23 cellular contexts compared by ENCODE assay signal in genomic region chr22:37924386-37925065, GRCh38. TPM values are rescaled to one million over a fixed set of nuclear protein-coding genes. Genes with fewer than 3 reads are reported as not detected.
"Had no signal": no experiment of that assay in that cellular context is flagged by ENCODE, and none has a peak within 500 bp of the region (broad histone marks: within the 10 kb centered on the region; RNA-seq: fewer than 3 reads in every experiment).

No MANE protein-coding gene starts in this region.

- H3K9me3 ChIP-seq: colonic mucosa, heart right ventricle, mucosa of descending colon, prostate gland, right lobe of liver, spleen had no signal

- ATAC-seq: heart right ventricle, left lobe of liver, natural killer cell, right lobe of liver, WTC11 had no signal

- H3K27ac ChIP-seq: cardiac muscle cell, colonic mucosa, prostate gland, right lobe of liver, spleen had no signal

- H3K27me3 ChIP-seq: cardiac muscle cell, colonic mucosa, heart right ventricle, right lobe of liver had no signal

- H3K4me1 ChIP-seq: colonic mucosa, right lobe of liver had no signal

- DNase-seq: activated CD4-positive, alpha-beta T cell treated with anti-CD3 and anti-CD28 coated beads for 48 hours; activated naive CD4-positive, alpha-beta T cell; colonic mucosa; foreskin melanocyte; heart right ventricle; islet precursor cell; mammary epithelial cell; mucosa of descending colon; natural killer cell; nucleus accumbens; right lobe of liver; spleen; stimulated activated CD4-positive, alpha-beta T cell treated with anti-CD3 and anti-CD28 coated beads, Interleukin-1b, Interleukin-23, amount 100 ng/mL, for 48 hours; stimulated activated naive CD4-positive, alpha-beta T cell had no signal

- H3K4me3 Mint-ChIP-seq: activated T-helper 1 cell treated with anti-CD3 and anti-CD28 coated beads, Interleukin-12 subunit alpha, Interleukin-12 subunit beta, Interleukin-2, Interleukin-4 antibody, amounts not matched to agents 30 ng/mL and 10 ng/mL and 1 ng/mL, durations not matched to agents 14 hours and 24 hours and 36 hours; natural killer cell; WTC11 had no signal

- FAIRE-seq: astrocyte, endothelial cell of umbilical vein had no signal

- H3K4me1 Mint-ChIP-seq: WTC11 had no signal

- H3K36me3 Mint-ChIP-seq: natural killer cell had no signal

- H3K9me3 Mint-ChIP-seq: activated T-helper 1 cell treated with anti-CD3 and anti-CD28 coated beads, Interleukin-12 subunit alpha, Interleukin-12 subunit beta, Interleukin-2, Interleukin-4 antibody, amounts not matched to agents 30 ng/mL and 10 ng/mL and 1 ng/mL, durations not matched to agents 14 hours and 24 hours and 36 hours; natural killer cell; WTC11 had no signal

- H3K4me3 ChIP-seq: cardiac muscle cell, colonic mucosa, heart right ventricle, mucosa of descending colon, prostate gland, right lobe of liver, spleen had no signal

- H3K27ac Mint-ChIP-seq: activated T-helper 1 cell treated with anti-CD3 and anti-CD28 coated beads, Interleukin-12 subunit alpha, Interleukin-12 subunit beta, Interleukin-2, Interleukin-4 antibody, amounts not matched to agents 30 ng/mL and 10 ng/mL and 1 ng/mL, durations not matched to agents 14 hours and 24 hours and 36 hours; natural killer cell had no signal

RNA-seq across cellular contexts. Expression of gene C22orf23, which starts 28.9 kb away (rescaled TPM):
- total RNA-seq: activated T-helper 1 cell treated with anti-CD3 and anti-CD28 coated beads, Interleukin-12 subunit alpha, Interleukin-12 subunit beta, Interleukin-2, Interleukin-4 antibody, amounts not matched to agents 30 ng/mL and 10 ng/mL and 1 ng/mL, durations not matched to agents 14 hours and 24 hours and 36 hours; astrocyte; colonic mucosa; mammary epithelial cell; mucosa of descending colon; natural killer cell; spleen; T-helper 1 cell treated with Interleukin-12 subunit alpha and Interleukin-12 subunit beta and Interleukin-4 antibody, amounts not matched to agents 30 ng/mL and 1 ng/mL, for 36 hours; ureter had no signal

RNA-seq across cellular contexts. Expression of gene SOX10, which starts 59.8 kb away (rescaled TPM):
- total RNA-seq: activated T-helper 1 cell treated with anti-CD3 and anti-CD28 coated beads, Interleukin-12 subunit alpha, Interleukin-12 subunit beta, Interleukin-2, Interleukin-4 antibody, amounts not matched to agents 30 ng/mL and 10 ng/mL and 1 ng/mL, durations not matched to agents 14 hours and 24 hours and 36 hours; endothelial cell of umbilical vein; natural killer cell; T-helper 1 cell treated with Interleukin-12 subunit alpha and Interleukin-12 subunit beta and Interleukin-4 antibody, amounts not matched to agents 30 ng/mL and 1 ng/mL, for 36 hours had no signal
- polyA plus RNA-seq: cardiac muscle cell, endothelial cell of umbilical vein, mammary epithelial cell had no signal
